In genomic region chr5:135385576-135385975, GRCh38 we compare ENCODE assay signal across 1 cellular context.
TF ChIP-seq lines count a peak whose summit lies in the region.

No MANE protein-coding gene starts in this region.

TF ChIP-seq in K562, 482 proteins besides CTCF, POLR2A, EP300 and RAD21 (continued from another document):
- TF ChIP-seq, protein P1, sequence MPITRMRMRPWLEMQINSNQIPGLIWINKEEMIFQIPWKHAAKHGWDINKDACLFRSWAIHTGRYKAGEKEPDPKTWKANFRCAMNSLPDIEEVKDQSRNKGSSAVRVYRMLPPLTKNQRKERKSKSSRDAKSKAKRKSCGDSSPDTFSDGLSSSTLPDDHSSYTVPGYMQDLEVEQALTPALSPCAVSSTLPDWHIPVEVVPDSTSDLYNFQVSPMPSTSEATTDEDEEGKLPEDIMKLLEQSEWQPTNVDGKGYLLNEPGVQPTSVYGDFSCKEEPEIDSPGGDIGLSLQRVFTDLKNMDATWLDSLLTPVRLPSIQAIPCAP (CRISPR knock-in tag; IDR thresholded peaks at IDR 0.05; ENCODE audit: borderline replicate concordance), result no peak
- no peak for TF ChIP-seq ZFPM2 (CRISPR knock-in tag; IDR thresholded peaks at IDR 0.05)
